7 cellular contexts compared by ENCODE assay signal in genomic region chr19:3821857-3822364, GRCh38. TPM values are rescaled to one million over a fixed set of nuclear protein-coding genes. Genes with fewer than 3 reads are reported as not detected.
A peak's percentile ranks its signal among the peaks of the same experiment; 100 is the strongest.
DNase-seq lines count a peak whose midpoint lies in the region; ATAC-seq, FAIRE-seq and TF ChIP-seq lines count a peak whose summit lies in the region.

No MANE protein-coding gene starts in this region.

- TF ChIP-seq POLR2A in GM12892 (IDR thresholded peaks at IDR 0.05; ENCODE audit: low read depth, low read length), result no peak

- peak; percentile 50 for FAIRE-seq in GM12892 (lab: Jason Lieb, UNC)

- H3K36me3 ChIP-seq in mucosa of descending colon (ENCODE audit: low read depth), result no peaks in the 10 kb centered on the region

- peaks cover 33% of the 10 kb centered on the region for H3K4me1 Mint-ChIP-seq in activated CD8-positive, alpha-beta T cell treated with anti-CD3 and anti-CD28 coated beads, Interleukin-2, amount 10 ng/mL, durations not matched to agents 7 days and 5 days (ENCODE audit: low read depth)

- no peaks in the 10 kb centered on the region for H3K9me3 Mint-ChIP-seq in activated CD8-positive, alpha-beta T cell treated with anti-CD3 and anti-CD28 coated beads, Interleukin-2, amount 10 ng/mL, durations not matched to agents 7 days and 5 days (ENCODE audit: insufficient read depth)

- intact Hi-C loops in mucosa of descending colon (cut with DNase I, micrococcal nuclease), result no loop called here

- no peak overlapping the region for H3K4me3 ChIP-seq in mucosa of descending colon

- POLR2A ChIA-PET in activated CD8-positive, alpha-beta T cell treated with anti-CD3 and anti-CD28 coated beads, Interleukin-2, amount 10 ng/mL, durations not matched to agents 7 days and 5 days (lab: Charles Lee), result interaction anchor here (1.9 to 2.5 kb wide), 2 partner anchors 10 to 59 kb away, joined by 6 to 7 read pairs; partner anchors contain the start of gene MRPL54

- no peaks in the 10 kb centered on the region for H3K36me3 Mint-ChIP-seq in activated CD8-positive, alpha-beta T cell treated with anti-CD3 and anti-CD28 coated beads, Interleukin-2, amount 10 ng/mL, durations not matched to agents 7 days and 5 days (ENCODE audit: low read depth)

- H3K27me3 Mint-ChIP-seq in activated CD8-positive, alpha-beta T cell treated with anti-CD3 and anti-CD28 coated beads, Interleukin-2, amount 10 ng/mL, durations not matched to agents 7 days and 5 days (ENCODE audit: low read depth), result no peaks in the 10 kb centered on the region

- H3K4me3 Mint-ChIP-seq in activated CD8-positive, alpha-beta T cell treated with anti-CD3 and anti-CD28 coated beads, Interleukin-2, amount 10 ng/mL, durations not matched to agents 7 days and 5 days, result no peak overlapping the region

- ATAC-seq in activated CD8-positive, alpha-beta T cell treated with anti-CD3 and anti-CD28 coated beads, Interleukin-2, amount 10 ng/mL, durations not matched to agents 7 days and 5 days, result peak; percentile 95
- ATAC-seq in mucosa of descending colon (peak; percentile 95), GM19351 (IDR thresholded peaks at IDR 0.05; ENCODE audit: unreplicated experiment) (no peak)

- TF ChIP-seq CTCF in mucosa of descending colon (IDR thresholded peaks at IDR 0.05), result peak; percentile 99

- CTCF ChIA-PET in activated CD8-positive, alpha-beta T cell treated with anti-CD3 and anti-CD28 coated beads, Interleukin-2, amount 10 ng/mL, durations not matched to agents 7 days and 5 days (lab: Charles Lee), result interaction anchor here (0.6 to 2.9 kb wide), 22 partner anchors 9 to 149 kb away, joined by 3 to 40 read pairs (median 4); partner anchors contain the start of genes APBA3, DAPK3, MATK and MRPL54

- H3K27ac Mint-ChIP-seq in activated CD8-positive, alpha-beta T cell treated with anti-CD3 and anti-CD28 coated beads, Interleukin-2, amount 10 ng/mL, durations not matched to agents 7 days and 5 days, result peak overlapping the region; percentile 76

- H3K9me3 ChIP-seq in mucosa of descending colon, result no peaks in the 10 kb centered on the region

- DNase-seq in GM12892 (ENCODE audit: insufficient read length), result peak; percentile 86
- peak; percentile 32 for DNase-seq in NCI-H2196 treated with DMSO at 0.1 percent for 48 hours (lab: John Stamatoyannopoulos, UW; ENCODE audit: unreplicated experiment)
- peak; percentile 93 for DNase-seq in activated CD8-positive, alpha-beta T cell treated with anti-CD3 and anti-CD28 coated beads, Interleukin-2, amount 10 ng/mL, durations not matched to agents 7 days and 5 days
- DNase-seq in effector CD4-positive, alpha-beta T cell, result peak; percentile 79
- peak; percentile 82 to 87 (median 84) for DNase-seq in mucosa of descending colon
- DNase-seq in stimulated activated CD8-positive, alpha-beta memory T cell treated with anti-CD3 and anti-CD28 coated beads, Interleukin-7, amount 100 ng/mL, for 48 hours (ENCODE audit: extremely low read depth in 1 of 2, low read depth in 1 of 2), result peak; percentile 69 to 76

- H3K4me1 ChIP-seq in mucosa of descending colon (ENCODE audit: low read depth), result no peaks in the 10 kb centered on the region

RNA-seq across cellular contexts. Expression of gene MATK, which starts 35.7 kb away (rescaled TPM):
- 0.66 TPM for polyA plus RNA-seq in GM12892 (2012; ENCODE audit: missing spikeins)
- total RNA-seq in activated CD8-positive, alpha-beta T cell treated with anti-CD3 and anti-CD28 coated beads, Interleukin-2, amount 10 ng/mL, durations not matched to agents 7 days and 5 days, result 10 to 100 TPM; 39.9 to 44.0 TPM
- total RNA-seq in mucosa of descending colon, result 1 to 10 TPM; 2.2 to 3.6 (median 2.4) TPM

RNA-seq across cellular contexts. Expression of gene ZFR2, which starts 46.9 kb away (rescaled TPM):
- polyA plus RNA-seq in GM12892 (2012; ENCODE audit: missing spikeins), result 0.42 TPM
- total RNA-seq in activated CD8-positive, alpha-beta T cell treated with anti-CD3 and anti-CD28 coated beads, Interleukin-2, amount 10 ng/mL, durations not matched to agents 7 days and 5 days, result under 1 TPM; 0.24 to 0.42 TPM
- under 1 TPM in 1 of 3 donors, not detected in 2; 0.66 TPM for total RNA-seq in mucosa of descending colon

RNA-seq across cellular contexts. Expression of gene RAX2, which starts 49.9 kb away (rescaled TPM):
- not detected for polyA plus RNA-seq in GM12892 (2012; ENCODE audit: missing spikeins)
- total RNA-seq in activated CD8-positive, alpha-beta T cell treated with anti-CD3 and anti-CD28 coated beads, Interleukin-2, amount 10 ng/mL, durations not matched to agents 7 days and 5 days, result not detected
- not detected for total RNA-seq in mucosa of descending colon

RNA-seq across cellular contexts. Expression of gene ATCAY, which starts 58.6 kb away (rescaled TPM):
- polyA plus RNA-seq in GM12892 (2012; ENCODE audit: missing spikeins), result not detected
- not detected for total RNA-seq in activated CD8-positive, alpha-beta T cell treated with anti-CD3 and anti-CD28 coated beads, Interleukin-2, amount 10 ng/mL, durations not matched to agents 7 days and 5 days
- total RNA-seq in mucosa of descending colon, result 1 to 10 TPM in 1 of 3 donors, under 1 TPM in 2; 0.09 to 2.2 (median 0.22) TPM

RNA-seq across cellular contexts. Expression of gene MRPL54, which starts 59.4 kb away (rescaled TPM):
- polyA plus RNA-seq in GM12892 (2012; ENCODE audit: missing spikeins), result 45.5 TPM
- 10 to 100 TPM; 66.9 to 71.4 TPM for total RNA-seq in activated CD8-positive, alpha-beta T cell treated with anti-CD3 and anti-CD28 coated beads, Interleukin-2, amount 10 ng/mL, durations not matched to agents 7 days and 5 days
- total RNA-seq in mucosa of descending colon, result 10 to 100 TPM; 51.6 to 64.9 (median 56.2) TPM

Comparison
In these comparisons a context has a peak if more than half of its experiments do, and no peak if none do; other contexts are left out.
1. DNase-seq: peak in every context shown above with its lines; median percentile 93 in activated CD8-positive, alpha-beta T cell treated with anti-CD3 and anti-CD28 coated beads, Interleukin-2, amount 10 ng/mL, durations not matched to agents 7 days and 5 days; 86 in GM12892; 84 in mucosa of descending colon; 79 in effector CD4-positive, alpha-beta T cell; 72 in stimulated activated CD8-positive, alpha-beta memory T cell treated with anti-CD3 and anti-CD28 coated beads, Interleukin-7, amount 100 ng/mL, for 48 hours; 32 in NCI-H2196 treated with DMSO at 0.1 percent for 48 hours.
2. RNA of gene MATK, which starts 35.7 kb away (total RNA-seq): 39.9 to 44.0 TPM in activated CD8-positive, alpha-beta T cell treated with anti-CD3 and anti-CD28 coated beads, Interleukin-2, amount 10 ng/mL, durations not matched to agents 7 days and 5 days; 2.2 to 3.6 TPM in mucosa of descending colon; every median in the first group is over 4 times any median in the second.